22 cellular contexts compared by ENCODE assay signal in genomic region chr6:39560915-39561314, GRCh38.
DNase-seq lines count a peak whose midpoint lies in the region.
"Had no signal": no experiment of that assay in that cellular context is flagged by ENCODE, and none has a peak within 500 bp of the region (broad histone marks: within the 10 kb centered on the region; RNA-seq: fewer than 3 reads in every experiment).

No MANE protein-coding gene starts in this region.

- H3K27ac ChIP-seq in SK-N-MC (peak overlapping the region; percentile 90; the same call in 1 of the 2 replicates), mesenchymal stem cell (ENCODE audit: low read length, poor library complexity, severe bottlenecking) (no peak overlapping the region)
- H3K27ac ChIP-seq: BLaER1 had no signal

- no peaks in the 10 kb centered on the region for H3K27me3 ChIP-seq in mesenchymal stem cell (ENCODE audit: control insufficient read depth in 1 of 2, insufficient read depth in 1 of 2, low read length in 2 of 2)
- H3K27me3 ChIP-seq: BE2C, BLaER1 had no signal

- no peak overlapping the region for H2BK120ac ChIP-seq in mesenchymal stem cell (ENCODE audit: low read depth, low read length)

- no peak overlapping the region for H3K4ac ChIP-seq in mesenchymal stem cell (ENCODE audit: low read depth in 1 of 2, low read length in 2 of 2)

- no peak overlapping the region for H2BK15ac ChIP-seq in mesenchymal stem cell (ENCODE audit: low read depth, poor library complexity, severe bottlenecking)

- H3K9me3 Mint-ChIP-seq in activated T-helper 2 cell treated with anti-CD3 and anti-CD28 coated beads, Interferon-gamma antibody, Interleukin-2, Interleukin-4, amounts not matched to agents 10 μg/mL and 5 μg/mL and 100 μg/mL, durations not matched to agents 14 hours and 24 hours and 36 hours, result no peaks in the 10 kb centered on the region
- H3K9me3 Mint-ChIP-seq: CD14-positive monocyte; CD4-positive, alpha-beta memory T cell; CD8-positive, alpha-beta memory T cell had no signal

- no peak overlapping the region for H2AK5ac ChIP-seq in mesenchymal stem cell (ENCODE audit: low read length, severe bottlenecking)

- no peak overlapping the region for H3K27ac Mint-ChIP-seq in activated T-helper 2 cell treated with anti-CD3 and anti-CD28 coated beads, Interferon-gamma antibody, Interleukin-2, Interleukin-4, amounts not matched to agents 10 μg/mL and 5 μg/mL and 100 μg/mL, durations not matched to agents 14 hours and 24 hours and 36 hours
- H3K27ac Mint-ChIP-seq: CD14-positive monocyte; CD4-positive, alpha-beta memory T cell; CD4-positive, CD25-positive, alpha-beta regulatory T cell; CD8-positive, alpha-beta memory T cell had no signal

- H3K4me2 ChIP-seq in mesenchymal stem cell (ENCODE audit: low read length, poor library complexity, severe bottlenecking), result no peak overlapping the region
- H3K4me2 ChIP-seq: BLaER1 had no signal

- no peak overlapping the region for H3K4me3 Mint-ChIP-seq in activated T-helper 2 cell treated with anti-CD3 and anti-CD28 coated beads, Interferon-gamma antibody, Interleukin-2, Interleukin-4, amounts not matched to agents 10 μg/mL and 5 μg/mL and 100 μg/mL, durations not matched to agents 14 hours and 24 hours and 36 hours (ENCODE audit: low read depth)
- H3K4me3 Mint-ChIP-seq: CD14-positive monocyte; CD4-positive, alpha-beta memory T cell; CD4-positive, CD25-positive, alpha-beta regulatory T cell; CD8-positive, alpha-beta memory T cell had no signal

- no peak overlapping the region for H3K18ac ChIP-seq in mesenchymal stem cell (ENCODE audit: low read depth in 1 of 2, low read length in 2 of 2)

- H3K36me3 ChIP-seq in SK-N-MC (ENCODE audit: insufficient read depth, low read length) (no peaks in the 10 kb centered on the region), mesenchymal stem cell (ENCODE audit: control insufficient read depth in 1 of 2, insufficient read depth in 2 of 2, low read depth in 1 of 2, low read length in 2 of 2) (no peaks in the 10 kb centered on the region)
- H3K36me3 ChIP-seq: BE2C, BLaER1 had no signal

- peaks cover 2% of the 10 kb centered on the region for H3K4me1 ChIP-seq in mesenchymal stem cell (ENCODE audit: control insufficient read depth, insufficient read depth, low read depth, low read length)
- H3K4me1 ChIP-seq: BE2C, BLaER1 had no signal

- no peaks in the 10 kb centered on the region for H3K36me3 Mint-ChIP-seq in activated T-helper 2 cell treated with anti-CD3 and anti-CD28 coated beads, Interferon-gamma antibody, Interleukin-2, Interleukin-4, amounts not matched to agents 10 μg/mL and 5 μg/mL and 100 μg/mL, durations not matched to agents 14 hours and 24 hours and 36 hours (ENCODE audit: low read depth)
- H3K36me3 Mint-ChIP-seq: CD14-positive monocyte; CD4-positive, alpha-beta memory T cell; CD4-positive, CD25-positive, alpha-beta regulatory T cell; CD8-positive, alpha-beta memory T cell had no signal

- no peaks in the 10 kb centered on the region for H3K79me1 ChIP-seq in mesenchymal stem cell (replicated peaks; ENCODE audit: low read length, poor library complexity, severe bottlenecking)

- no peak overlapping the region for H3K14ac ChIP-seq in mesenchymal stem cell (ENCODE audit: low read length in 2 of 2)

- no peak overlapping the region for H2AFZ ChIP-seq in mesenchymal stem cell (ENCODE audit: low read depth, low read length)

- peak overlapping the region; percentile 6 for H2BK5ac ChIP-seq in mesenchymal stem cell (ENCODE audit: low read depth, low read length, poor library complexity, severe bottlenecking)

- intact Hi-C loops in activated T-helper 2 cell treated with anti-CD3 and anti-CD28 coated beads, Interferon-gamma antibody, Interleukin-2, Interleukin-4, amounts not matched to agents 10 μg/mL and 5 μg/mL and 100 μg/mL, durations not matched to agents 14 hours and 24 hours and 36 hours (cut with micrococcal nuclease), result no loop called here

- no peak overlapping the region for H3K23ac ChIP-seq in mesenchymal stem cell (ENCODE audit: low read length in 2 of 2)

- H4K91ac ChIP-seq in mesenchymal stem cell (ENCODE audit: low read length), result no peak overlapping the region

- no peak overlapping the region for H3K9ac ChIP-seq in SK-N-MC (ENCODE audit: insufficient read length)
- H3K9ac ChIP-seq in mesenchymal stem cell (ENCODE audit: low read length), result no peak overlapping the region
- H3K9ac ChIP-seq: BLaER1 had no signal

- no peak overlapping the region for H4K8ac ChIP-seq in mesenchymal stem cell (ENCODE audit: low read length)

- H3K4me3 ChIP-seq in SK-N-MC (peak overlapping the region; percentile 26; the same call in 1 of the 2 replicates), mesenchymal stem cell (ENCODE audit: insufficient read depth in 1 of 2, low read depth in 1 of 2, low read length in 2 of 2) (no peak overlapping the region)
- H3K4me3 ChIP-seq: BLaER1 had no signal

- no peaks in the 10 kb centered on the region for H3K4me1 Mint-ChIP-seq in activated T-helper 2 cell treated with anti-CD3 and anti-CD28 coated beads, Interferon-gamma antibody, Interleukin-2, Interleukin-4, amounts not matched to agents 10 μg/mL and 5 μg/mL and 100 μg/mL, durations not matched to agents 14 hours and 24 hours and 36 hours (ENCODE audit: low read depth)
- H3K4me1 Mint-ChIP-seq: CD14-positive monocyte; CD4-positive, alpha-beta memory T cell; CD8-positive, alpha-beta memory T cell had no signal

- DNase-seq in SK-N-MC (ENCODE audit: low read depth, low spot score), result no peak
- DNase-seq in mesenchymal stem cell, result no peak
- no peak for DNase-seq in H4 (ENCODE audit: low spot score)
- no peak for DNase-seq in NCI-H2196 (lab: John Stamatoyannopoulos, UW; ENCODE audit: unreplicated experiment)
- DNase-seq in activated T-helper 2 cell treated with anti-CD3 and anti-CD28 coated beads, Interferon-gamma antibody, Interleukin-2, Interleukin-4, amounts not matched to agents 10 μg/mL and 5 μg/mL and 100 μg/mL, durations not matched to agents 14 hours and 24 hours and 36 hours (ENCODE audit: low spot score), result no peak
- DNase-seq: 8988T; ACHN; BE2C; C1 segment of cervical spinal cord; CD4-positive, alpha-beta memory T cell; CD4-positive, CD25-positive, alpha-beta regulatory T cell; CD8-positive, alpha-beta memory T cell; COR-L47; DMS 273 treated with DMSO at 0.1 percent for 48 hours; DMS153; DMS53; DMS79; DND-41; EL; GDM1 had no signal

- peaks cover 10% of the 10 kb centered on the region for H3K27me3 Mint-ChIP-seq in activated T-helper 2 cell treated with anti-CD3 and anti-CD28 coated beads, Interferon-gamma antibody, Interleukin-2, Interleukin-4, amounts not matched to agents 10 μg/mL and 5 μg/mL and 100 μg/mL, durations not matched to agents 14 hours and 24 hours and 36 hours (ENCODE audit: low read depth)
- H3K27me3 Mint-ChIP-seq: CD4-positive, CD25-positive, alpha-beta regulatory T cell had no signal

- no peak overlapping the region for H2BK12ac ChIP-seq in mesenchymal stem cell (ENCODE audit: low read length in 2 of 2)

- no peaks in the 10 kb centered on the region for H3K9me3 ChIP-seq in SK-N-MC (ENCODE audit: low read depth, low read length)
- no peaks in the 10 kb centered on the region for H3K9me3 ChIP-seq in mesenchymal stem cell (ENCODE audit: control insufficient read depth, low read length)
- H3K9me3 ChIP-seq: BE2C, BLaER1 had no signal
